27 cellular contexts compared by ENCODE assay signal in genomic region chr21:44596068-44596725, GRCh38. TPM values are rescaled to one million over a fixed set of nuclear protein-coding genes. Genes with fewer than 3 reads are reported as not detected.
DNase-seq lines count a peak whose midpoint lies in the region; ATAC-seq, FAIRE-seq and TF ChIP-seq lines count a peak whose summit lies in the region.
"Had no signal": no experiment of that assay in that cellular context is flagged by ENCODE, and none has a peak within 500 bp of the region (broad histone marks: within the 10 kb centered on the region; RNA-seq: fewer than 3 reads in every experiment).

No MANE protein-coding gene starts in this region.

- H4K5ac ChIP-seq in H1 (ENCODE audit: insufficient read length, low read depth, low read length) = no peak overlapping the region
- H4K5ac ChIP-seq in mesendoderm (ENCODE audit: low read length) = no peak overlapping the region

- H2BK12ac ChIP-seq in H1 (ENCODE audit: low read depth, low read length) = peak overlapping the region; percentile 96

- no peak overlapping the region for H2AFZ ChIP-seq in H1 (ENCODE audit: low read length)
- H2AFZ ChIP-seq: hepatocyte had no signal

- intact Hi-C loops in activated naive CD4-positive, alpha-beta T cell treated with anti-CD3 and anti-CD28 coated beads for 36 hours (cut with micrococcal nuclease) = no loop called here

- TF ChIP-seq CTCF in AG10803 (conservative IDR thresholded peaks at IDR 0.05; ENCODE audit: low read length) = no peak
- no peak for TF ChIP-seq CTCF in H1 (IDR thresholded peaks at IDR 0.05; ENCODE audit: control extremely low read depth in 1 of 3, insufficient read depth in 1 of 3, low read depth in 1 of 3, low read length in 3 of 3)
- no peak for TF ChIP-seq CTCF in D721Med (IDR thresholded peaks at IDR 0.05; ENCODE audit: insufficient read depth, missing control alignments)

- no peaks in the 10 kb centered on the region for H4K20me1 ChIP-seq in H1 (replicated peaks in 1 of 2; ENCODE audit: control insufficient read depth in 1 of 2, insufficient read depth in 2 of 2, low read length in 2 of 2)

- H3K27me3 ChIP-seq in H1 (replicated peaks in 1 of 4; ENCODE audit: control insufficient read depth in 3 of 4, extremely low read depth in 1 of 4, insufficient read depth in 3 of 4, low read length in 3 of 4) (no peaks in the 10 kb centered on the region), mesendoderm (ENCODE audit: insufficient read depth, low read length, poor library complexity) (no peaks in the 10 kb centered on the region)
- H3K27me3 ChIP-seq: hepatocyte, right atrium auricular region had no signal

- no peaks in the 10 kb centered on the region for H3K9me3 ChIP-seq in H1 (ENCODE audit: insufficient read depth in 2 of 2, low read depth in 1 of 2, low read length in 1 of 2)

- H4K8ac ChIP-seq in H1 (ENCODE audit: extremely low read depth, insufficient read depth, low read length) (no peak overlapping the region), mesendoderm (ENCODE audit: low read depth, low read length) (no peak overlapping the region)

- no peak overlapping the region for H3K14ac ChIP-seq in H1 (ENCODE audit: insufficient read length)

- FAIRE-seq in H1 (lab: Jason Lieb, UNC) (no peak), D721Med (lab: Jason Lieb, UNC) (no peak)
- FAIRE-seq: GM12892, GM19239 had no signal

- WGBS in H1 (ENCODE audit: extremely low coverage in 1 of 2, insufficient coverage in 1 of 2, insufficient read length in 1 of 2, insufficient replicate concordance in 2 of 2, low coverage in 1 of 2, low lambda C conversion rate in 2 of 2, missing lambda C conversion rate in 1 of 2), 2 experiments = 94% methylated on average over 9 of the region's 9 CpGs; no CpG with 5 or more reads in 1 of the 2 experiments
- no CpG with 5 or more reads among the region's 9 CpGs for WGBS in mesendoderm (ENCODE audit: extremely low coverage, insufficient coverage, low lambda C conversion rate)

- no peaks in the 10 kb centered on the region for H3K4me1 Mint-ChIP-seq in activated naive CD4-positive, alpha-beta T cell treated with anti-CD3 and anti-CD28 coated beads for 36 hours (ENCODE audit: low read depth)

- POLR2A ChIA-PET in H1 (lab: Charles Lee; ENCODE audit: partially characterized antibody) = interaction anchor here (0.8 kb wide), 1 partner anchor 79 kb away, joined by 3 read pairs; no protein-coding TSS in a partner anchor

- H3K23me2 ChIP-seq in H1 (ENCODE audit: low read depth, low read length) = 0 out of 2 replicates have a peak, but pooled peaks cover 4% of the 10 kb centered on the region

- TF ChIP-seq RAD21 in H1 (IDR thresholded peaks at IDR 0.05 in 1 of 2, conservative IDR thresholded peaks at IDR 0.05 in 1 of 2; ENCODE audit: low read depth in 2 of 2, low read length in 2 of 2) = no peak

- no peak overlapping the region for H3K4me3 Mint-ChIP-seq in activated naive CD4-positive, alpha-beta T cell treated with anti-CD3 and anti-CD28 coated beads for 36 hours
- H3K4me3 Mint-ChIP-seq: CD4-positive, alpha-beta memory T cell had no signal

- H3K79me1 ChIP-seq in H1 (ENCODE audit: low read depth, low read length) (no peaks in the 10 kb centered on the region), mesendoderm (ENCODE audit: low read length) (no peaks in the 10 kb centered on the region)

- no peak for TF ChIP-seq EP300 in H1 (IDR thresholded peaks at IDR 0.05; ENCODE audit: borderline replicate concordance in 1 of 2, low read depth in 2 of 2, low read length in 2 of 2)

- no peak overlapping the region for H3K27ac Mint-ChIP-seq in activated naive CD4-positive, alpha-beta T cell treated with anti-CD3 and anti-CD28 coated beads for 36 hours
- H3K27ac Mint-ChIP-seq: activated T-helper 2 cell treated with anti-CD3 and anti-CD28 coated beads, Interferon-gamma antibody, Interleukin-2, Interleukin-4, amounts not matched to agents 10 μg/mL and 5 μg/mL and 100 μg/mL, durations not matched to agents 14 hours and 24 hours and 36 hours; CD4-positive, alpha-beta memory T cell had no signal

- H2BK15ac ChIP-seq in H1 (ENCODE audit: low read length) = peak overlapping the region; percentile 83
- H2BK15ac ChIP-seq in mesendoderm (replicated peaks; ENCODE audit: low read depth) = no peak overlapping the region

- DNase-seq in AG10803 (ENCODE audit: low read depth) (peak; percentile 23), M059J (ENCODE audit: low read depth) (peak; percentile 12), H1 (ENCODE audit: low read depth in 1 of 2, low spot score in 2 of 2) (peak in 1 of 2 experiments; percentile 39), mesendoderm (no peak), D721Med (ENCODE audit: insufficient read length, low spot score) (no peak)
- DNase-seq in stimulated activated naive CD8-positive, alpha-beta T cell treated with anti-CD3 and anti-CD28 coated beads, Interleukin-15, Interleukin-2, amounts not matched to agents 100 U/mL and 50 U/mL, for 24 hours = no peak
- no peak for DNase-seq in activated naive CD4-positive, alpha-beta T cell treated with anti-CD3 and anti-CD28 coated beads for 36 hours
- DNase-seq: activated CD4-positive, CD25-positive, alpha-beta regulatory T cell treated with anti-CD3 and anti-CD28 coated beads, Interleukin-2, amount 50 U/mL, for 72 hours; CD4-positive, alpha-beta memory T cell; cortex of kidney; DMS79 treated with DMSO at 0.1 percent for 48 hours; GOT3; NCI-H1048; NCI-H2029 treated with DMSO at 0.1 percent for 48 hours; NCI-H510A; T-helper 9 cell had no signal

- CTCF ChIA-PET in H1 (lab: Charles Lee; ENCODE audit: partially characterized antibody) = interaction anchor here (0.8 to 1.4 kb wide), 4 partner anchors 15 to 197 kb away, joined by 3 to 5 read pairs (median 4); partner anchors contain the start of gene KRTAP10-5
- CTCF ChIA-PET in activated naive CD4-positive, alpha-beta T cell treated with anti-CD3 and anti-CD28 coated beads for 36 hours (lab: Charles Lee) = interaction anchor here (0.6 to 1.6 kb wide), 3 partner anchors 86 to 197 kb away, joined by 3 to 5 read pairs (median 3); no protein-coding TSS in a partner anchor

- H2BK5ac ChIP-seq in H1 (ENCODE audit: low read depth, low read length) (peak overlapping the region; percentile 72), mesendoderm (ENCODE audit: low read length) (no peak overlapping the region)

- H3K56ac ChIP-seq in H1 (replicated peaks; ENCODE audit: insufficient read length, low read depth, low read length) (no peak overlapping the region), mesendoderm (ENCODE audit: low read length) (peak overlapping the region; percentile 10)

- H3K27ac ChIP-seq in H1 (ENCODE audit: low read depth, low read length) = no peak overlapping the region
- H3K27ac ChIP-seq in mesendoderm (ENCODE audit: low read depth, low read length) = no peak overlapping the region
- H3K27ac ChIP-seq: hepatocyte, right atrium auricular region, SK-N-MC had no signal

- H2BK120ac ChIP-seq in H1 (replicated peaks; ENCODE audit: low read depth, low read length) (peak overlapping the region; percentile 96), mesendoderm (ENCODE audit: low read depth, low read length) (no peak overlapping the region)

- peak overlapping the region; percentile 96 for H2BK20ac ChIP-seq in H1 (ENCODE audit: low read length)

- H2AK5ac ChIP-seq in H1 (ENCODE audit: low read depth, low read length) (peak overlapping the region; percentile 25; the same call in 1 of the 2 replicates), mesendoderm (ENCODE audit: low read length) (peak overlapping the region; percentile 63)

- H3K27me3 Mint-ChIP-seq in activated naive CD4-positive, alpha-beta T cell treated with anti-CD3 and anti-CD28 coated beads for 36 hours (ENCODE audit: low read depth) = no peaks in the 10 kb centered on the region

- H3K36me3 Mint-ChIP-seq in activated naive CD4-positive, alpha-beta T cell treated with anti-CD3 and anti-CD28 coated beads for 36 hours (ENCODE audit: low read depth) = no peaks in the 10 kb centered on the region
- H3K36me3 Mint-ChIP-seq: CD4-positive, alpha-beta memory T cell had no signal

- H3K4me2 ChIP-seq in H1 (ENCODE audit: insufficient read depth in 1 of 2, low read depth in 2 of 2, low read length in 2 of 2) = no peak overlapping the region
- H3K4me2 ChIP-seq in mesendoderm (ENCODE audit: low read length) = no peak overlapping the region
- H3K4me2 ChIP-seq: hepatocyte had no signal

- H3K4ac ChIP-seq in H1 (replicated peaks; ENCODE audit: insufficient read length, low read depth, low read length) (peak overlapping the region; percentile 12), mesendoderm (ENCODE audit: low read depth, low read length) (no peak overlapping the region)

- no peak for ATAC-seq in stimulated activated naive CD8-positive, alpha-beta T cell treated with anti-CD3 and anti-CD28 coated beads, Interleukin-15, Interleukin-2, amounts not matched to agents 100 U/mL and 50 U/mL, for 24 hours

- H4K91ac ChIP-seq in H1 (replicated peaks; ENCODE audit: insufficient read length, low read length) = peak overlapping the region; percentile 52

- peaks cover 2 to 20% (median 10%) of the 10 kb centered on the region in 4 experiments for H3K4me1 ChIP-seq in H1 (replicated peaks in 1 of 4; ENCODE audit: control insufficient read depth in 3 of 4, insufficient read depth in 4 of 4, low read length in 3 of 4)
- H3K4me1 ChIP-seq in mesendoderm (ENCODE audit: control insufficient read depth, low read depth, low read length) = peaks cover 4% of the 10 kb centered on the region
- H3K4me1 ChIP-seq: right atrium auricular region had no signal

- peak overlapping the region; percentile 17; the same call in 1 of the 2 replicates for H3K18ac ChIP-seq in H1 (ENCODE audit: extremely low read depth, low read length)
- no peak overlapping the region for H3K18ac ChIP-seq in mesendoderm (ENCODE audit: low read length)

- H3K9ac ChIP-seq in H1 (replicated peaks in 1 of 4; ENCODE audit: extremely low read depth in 1 of 4, low read depth in 3 of 4, low read length in 3 of 4) (no peak overlapping the region; a peak in 1 of 7 replicates), mesendoderm (ENCODE audit: low read length) (no peak overlapping the region)

- no peak for TF ChIP-seq POLR2A in H1 (IDR thresholded peaks at IDR 0.05; ENCODE audit: control extremely low read depth in 1 of 2, low read depth in 2 of 2, low read length in 2 of 2)

- H3K4me3 ChIP-seq in AG10803 (ENCODE audit: low read length) (no peak overlapping the region), H1 (ENCODE audit: extremely low read depth in 1 of 4, insufficient read depth in 2 of 4, low read depth in 3 of 4, low read length in 4 of 4) (no peak overlapping the region), mesendoderm (ENCODE audit: low read length) (no peak overlapping the region)
- H3K4me3 ChIP-seq: hepatocyte, right atrium auricular region, SK-N-MC had no signal

- H3K79me2 ChIP-seq in H1 (ENCODE audit: control insufficient read depth in 1 of 2, insufficient read depth in 2 of 2, low read length in 2 of 2) (no peaks in the 10 kb centered on the region), mesendoderm (ENCODE audit: control insufficient read depth, insufficient read depth, low read length) (no peaks in the 10 kb centered on the region)
- H3K79me2 ChIP-seq: hepatocyte had no signal

- peaks cover 5% of the 10 kb centered on the region for H3K9me3 Mint-ChIP-seq in activated naive CD4-positive, alpha-beta T cell treated with anti-CD3 and anti-CD28 coated beads for 36 hours
- H3K9me3 Mint-ChIP-seq: activated T-helper 2 cell treated with anti-CD3 and anti-CD28 coated beads, Interferon-gamma antibody, Interleukin-2, Interleukin-4, amounts not matched to agents 10 μg/mL and 5 μg/mL and 100 μg/mL, durations not matched to agents 14 hours and 24 hours and 36 hours had no signal

- H3K23ac ChIP-seq in H1 (ENCODE audit: insufficient read length) = no peak overlapping the region
- no peak overlapping the region for H3K23ac ChIP-seq in mesendoderm (ENCODE audit: low read length)

- no peaks in the 10 kb centered on the region for H3K36me3 ChIP-seq in H1 (ENCODE audit: control insufficient read depth in 2 of 4, insufficient read depth in 4 of 4, low read length in 3 of 4)
- no peaks in the 10 kb centered on the region for H3K36me3 ChIP-seq in mesendoderm (ENCODE audit: control insufficient read depth, insufficient read depth, low read length)
- H3K36me3 ChIP-seq: right atrium auricular region had no signal

RNA-seq across cellular contexts. Expression of gene KRTAP10-6, which starts 3.9 kb away (rescaled TPM):
- not detected in 2 replicates for total RNA-seq in M059J (2014; rRNA removed; shearing (Covaris generic))
- not detected in 2 replicates for total RNA-seq in H1 (2021; fragmentation: NEBNext Ultra II Directional; extraction: Animal tissue kit (Norgen Biotek cat#: 25700))
- 0.12 and 0.33 TPM in 2 replicates for polyA plus RNA-seq in H1 (2011; rRNA removed)
- not detected for polyA plus RNA-seq in H1 (2011; cell fraction: cytosol; rRNA removed)
- 0.26 TPM for polyA plus RNA-seq in H1 (2011; cell fraction: nucleus; rRNA removed)
- polyA plus RNA-seq in H1 (2012, experiment 1 of 2) = 0.15 TPM in 1 of 4 replicates, not detected in the others
- polyA plus RNA-seq in H1 (2012, experiment 2 of 2) = not detected
- not detected for polyA plus RNA-seq in H1 (2013, experiment 1 of 2)
- polyA plus RNA-seq in H1 (2013, experiment 2 of 2) = 0.06 TPM
- 0.47 and 0.78 TPM in 2 replicates for polyA minus RNA-seq in H1 (2011; rRNA and poly(A)+ RNA removed)
- not detected for polyA minus RNA-seq in H1 (2011; cell fraction: cytosol; rRNA and poly(A)+ RNA removed)
- polyA minus RNA-seq in H1 (2011; cell fraction: nucleus; rRNA and poly(A)+ RNA removed) = 1.2 TPM
- 0.04 TPM for polyA plus RNA-seq in mesendoderm (2013, experiment 1 of 2)
- not detected for polyA plus RNA-seq in mesendoderm (2013, experiment 2 of 2)
- not detected for total RNA-seq in activated naive CD4-positive, alpha-beta T cell treated with anti-CD3 and anti-CD28 coated beads for 36 hours
- total RNA-seq: activated CD8-positive, alpha-beta memory T cell treated with anti-CD3 and anti-CD28 coated beads for 36 hours; activated T-helper 2 cell treated with anti-CD3 and anti-CD28 coated beads, Interferon-gamma antibody, Interleukin-2, Interleukin-4, amounts not matched to agents 10 μg/mL and 5 μg/mL and 100 μg/mL, durations not matched to agents 14 hours and 24 hours and 36 hours; CD4-positive, alpha-beta memory T cell; fibroblast of villous mesenchyme; hepatocyte; HT-29; lung microvascular endothelial cell; right atrium auricular region; temporal lobe had no signal
- polyA plus RNA-seq: CD4-positive, alpha-beta memory T cell; hepatocyte had no signal

RNA-seq across cellular contexts. Expression of gene KRTAP10-7, which starts 4.2 kb away (rescaled TPM):
- total RNA-seq in M059J (2014; rRNA removed; shearing (Covaris generic)) = not detected in 2 replicates
- not detected in 2 replicates for total RNA-seq in H1 (2021; fragmentation: NEBNext Ultra II Directional; extraction: Animal tissue kit (Norgen Biotek cat#: 25700))
- not detected in 2 replicates for polyA plus RNA-seq in H1 (2011; rRNA removed)
- not detected for polyA plus RNA-seq in H1 (2011; cell fraction: cytosol; rRNA removed)
- 0.13 TPM for polyA plus RNA-seq in H1 (2011; cell fraction: nucleus; rRNA removed)
- not detected in 4 replicates for polyA plus RNA-seq in H1 (2012, experiment 1 of 2)
- not detected for polyA plus RNA-seq in H1 (2012, experiment 2 of 2)
- not detected for polyA plus RNA-seq in H1 (2013, experiment 1 of 2)
- polyA plus RNA-seq in H1 (2013, experiment 2 of 2) = not detected
- 0.10 TPM in 1 of 2 replicates, not detected in the other for polyA minus RNA-seq in H1 (2011; rRNA and poly(A)+ RNA removed)
- not detected for polyA minus RNA-seq in H1 (2011; cell fraction: cytosol; rRNA and poly(A)+ RNA removed)
- polyA minus RNA-seq in H1 (2011; cell fraction: nucleus; rRNA and poly(A)+ RNA removed) = not detected
- not detected for polyA plus RNA-seq in mesendoderm (2013, experiment 1 of 2)
- polyA plus RNA-seq in mesendoderm (2013, experiment 2 of 2) = not detected
- total RNA-seq in activated naive CD4-positive, alpha-beta T cell treated with anti-CD3 and anti-CD28 coated beads for 36 hours = not detected
- total RNA-seq: activated CD8-positive, alpha-beta memory T cell treated with anti-CD3 and anti-CD28 coated beads for 36 hours; activated T-helper 2 cell treated with anti-CD3 and anti-CD28 coated beads, Interferon-gamma antibody, Interleukin-2, Interleukin-4, amounts not matched to agents 10 μg/mL and 5 μg/mL and 100 μg/mL, durations not matched to agents 14 hours and 24 hours and 36 hours; CD4-positive, alpha-beta memory T cell; fibroblast of villous mesenchyme; hepatocyte; HT-29; lung microvascular endothelial cell; right atrium auricular region; temporal lobe had no signal
- polyA plus RNA-seq: CD4-positive, alpha-beta memory T cell; hepatocyte had no signal

RNA-seq across cellular contexts. Expression of gene KRTAP10-8, which starts 15.7 kb away (rescaled TPM):
- total RNA-seq in M059J (2014; rRNA removed; shearing (Covaris generic)) = not detected in 2 replicates
- total RNA-seq in H1 (2021; fragmentation: NEBNext Ultra II Directional; extraction: Animal tissue kit (Norgen Biotek cat#: 25700)) = not detected in 2 replicates
- not detected in 2 replicates for polyA plus RNA-seq in H1 (2011; rRNA removed)
- not detected for polyA plus RNA-seq in H1 (2011; cell fraction: cytosol; rRNA removed)
- polyA plus RNA-seq in H1 (2011; cell fraction: nucleus; rRNA removed) = not detected
- not detected in 4 replicates for polyA plus RNA-seq in H1 (2012, experiment 1 of 2)
- not detected for polyA plus RNA-seq in H1 (2012, experiment 2 of 2)
- polyA plus RNA-seq in H1 (2013, experiment 1 of 2) = not detected
- polyA plus RNA-seq in H1 (2013, experiment 2 of 2) = not detected
- polyA minus RNA-seq in H1 (2011; rRNA and poly(A)+ RNA removed) = not detected in 2 replicates
- not detected for polyA minus RNA-seq in H1 (2011; cell fraction: cytosol; rRNA and poly(A)+ RNA removed)
- not detected for polyA minus RNA-seq in H1 (2011; cell fraction: nucleus; rRNA and poly(A)+ RNA removed)
- not detected for polyA plus RNA-seq in mesendoderm (2013, experiment 1 of 2)
- not detected for polyA plus RNA-seq in mesendoderm (2013, experiment 2 of 2)
- total RNA-seq in activated naive CD4-positive, alpha-beta T cell treated with anti-CD3 and anti-CD28 coated beads for 36 hours = not detected
- total RNA-seq: activated CD8-positive, alpha-beta memory T cell treated with anti-CD3 and anti-CD28 coated beads for 36 hours; activated T-helper 2 cell treated with anti-CD3 and anti-CD28 coated beads, Interferon-gamma antibody, Interleukin-2, Interleukin-4, amounts not matched to agents 10 μg/mL and 5 μg/mL and 100 μg/mL, durations not matched to agents 14 hours and 24 hours and 36 hours; CD4-positive, alpha-beta memory T cell; fibroblast of villous mesenchyme; hepatocyte; HT-29; lung microvascular endothelial cell; right atrium auricular region; temporal lobe had no signal
- polyA plus RNA-seq: CD4-positive, alpha-beta memory T cell; hepatocyte had no signal

RNA-seq across cellular contexts. Expression of gene KRTAP10-5, which starts 15.8 kb away (rescaled TPM):
- total RNA-seq in M059J (2014; rRNA removed; shearing (Covaris generic)) = not detected in 2 replicates
- not detected in 2 replicates for total RNA-seq in H1 (2021; fragmentation: NEBNext Ultra II Directional; extraction: Animal tissue kit (Norgen Biotek cat#: 25700))
- polyA plus RNA-seq in H1 (2011; rRNA removed) = 0.08 and 0.09 TPM in 2 replicates
- not detected for polyA plus RNA-seq in H1 (2011; cell fraction: cytosol; rRNA removed)
- not detected for polyA plus RNA-seq in H1 (2011; cell fraction: nucleus; rRNA removed)
- not detected in 4 replicates for polyA plus RNA-seq in H1 (2012, experiment 1 of 2)
- polyA plus RNA-seq in H1 (2012, experiment 2 of 2) = not detected
- not detected for polyA plus RNA-seq in H1 (2013, experiment 1 of 2)
- polyA plus RNA-seq in H1 (2013, experiment 2 of 2) = not detected
- polyA minus RNA-seq in H1 (2011; rRNA and poly(A)+ RNA removed) = 0.15 and 0.22 TPM in 2 replicates
- polyA minus RNA-seq in H1 (2011; cell fraction: cytosol; rRNA and poly(A)+ RNA removed) = not detected
- not detected for polyA minus RNA-seq in H1 (2011; cell fraction: nucleus; rRNA and poly(A)+ RNA removed)
- not detected for polyA plus RNA-seq in mesendoderm (2013, experiment 1 of 2)
- not detected for polyA plus RNA-seq in mesendoderm (2013, experiment 2 of 2)
- not detected for total RNA-seq in activated naive CD4-positive, alpha-beta T cell treated with anti-CD3 and anti-CD28 coated beads for 36 hours
- total RNA-seq: activated CD8-positive, alpha-beta memory T cell treated with anti-CD3 and anti-CD28 coated beads for 36 hours; activated T-helper 2 cell treated with anti-CD3 and anti-CD28 coated beads, Interferon-gamma antibody, Interleukin-2, Interleukin-4, amounts not matched to agents 10 μg/mL and 5 μg/mL and 100 μg/mL, durations not matched to agents 14 hours and 24 hours and 36 hours; CD4-positive, alpha-beta memory T cell; fibroblast of villous mesenchyme; hepatocyte; HT-29; lung microvascular endothelial cell; right atrium auricular region; temporal lobe had no signal
- polyA plus RNA-seq: CD4-positive, alpha-beta memory T cell; hepatocyte had no signal

RNA-seq across cellular contexts. Expression of gene KRTAP10-4, which starts 22.7 kb away (rescaled TPM):
- total RNA-seq in M059J (2014; rRNA removed; shearing (Covaris generic)) = not detected in 2 replicates
- not detected in 2 replicates for total RNA-seq in H1 (2021; fragmentation: NEBNext Ultra II Directional; extraction: Animal tissue kit (Norgen Biotek cat#: 25700))
- polyA plus RNA-seq in H1 (2011; rRNA removed) = not detected in 2 replicates
- not detected for polyA plus RNA-seq in H1 (2011; cell fraction: cytosol; rRNA removed)
- polyA plus RNA-seq in H1 (2011; cell fraction: nucleus; rRNA removed) = 0.09 TPM
- polyA plus RNA-seq in H1 (2012, experiment 1 of 2) = not detected in 4 replicates
- not detected for polyA plus RNA-seq in H1 (2012, experiment 2 of 2)
- polyA plus RNA-seq in H1 (2013, experiment 1 of 2) = not detected
- polyA plus RNA-seq in H1 (2013, experiment 2 of 2) = not detected
- polyA minus RNA-seq in H1 (2011; rRNA and poly(A)+ RNA removed) = not detected in 2 replicates
- polyA minus RNA-seq in H1 (2011; cell fraction: cytosol; rRNA and poly(A)+ RNA removed) = not detected
- polyA minus RNA-seq in H1 (2011; cell fraction: nucleus; rRNA and poly(A)+ RNA removed) = not detected
- not detected for polyA plus RNA-seq in mesendoderm (2013, experiment 1 of 2)
- polyA plus RNA-seq in mesendoderm (2013, experiment 2 of 2) = 0.03 TPM
- not detected for total RNA-seq in activated naive CD4-positive, alpha-beta T cell treated with anti-CD3 and anti-CD28 coated beads for 36 hours
- total RNA-seq: activated CD8-positive, alpha-beta memory T cell treated with anti-CD3 and anti-CD28 coated beads for 36 hours; activated T-helper 2 cell treated with anti-CD3 and anti-CD28 coated beads, Interferon-gamma antibody, Interleukin-2, Interleukin-4, amounts not matched to agents 10 μg/mL and 5 μg/mL and 100 μg/mL, durations not matched to agents 14 hours and 24 hours and 36 hours; CD4-positive, alpha-beta memory T cell; fibroblast of villous mesenchyme; hepatocyte; HT-29; lung microvascular endothelial cell; right atrium auricular region; temporal lobe had no signal
- polyA plus RNA-seq: CD4-positive, alpha-beta memory T cell; hepatocyte had no signal

Comparison
In these comparisons a context has a peak if more than half of its experiments do, and no peak if none do; other contexts are left out.
1. DNase-seq: peak in AG10803 (single experiment) and M059J (single experiment); none in mesendoderm (single experiment), stimulated activated naive CD8-positive, alpha-beta T cell treated with anti-CD3 and anti-CD28 coated beads, Interleukin-15, Interleukin-2, amounts not matched to agents 100 U/mL and 50 U/mL, for 24 hours (single experiment), D721Med (single experiment) and activated naive CD4-positive, alpha-beta T cell treated with anti-CD3 and anti-CD28 coated beads for 36 hours (single experiment).